Comparison of ENCODE assay signal across 8 cellular contexts in genomic region chr1:45326627-45327591, GRCh38. TPM values are rescaled to one million over a fixed set of nuclear protein-coding genes. Genes with fewer than 3 reads are reported as not detected.
DNase-seq lines count a peak whose midpoint lies in the region; ATAC-seq and TF ChIP-seq lines count a peak whose summit lies in the region.

Gene HPDL, plus strand, starts transcription at chr1:45326895. Its CDS starts 254 bp downstream, at chr1:45327149.

- ATAC-seq in HCT116 (0 out of 2 replicates have a peak, but pooled peaks have one; percentile 18), gastroesophageal sphincter (peak; percentile 78), HG02763 (IDR thresholded peaks at IDR 0.05; ENCODE audit: unreplicated experiment) (no peak)

- no peak for TF ChIP-seq POLR2A in HCT116 (IDR thresholded peaks at IDR 0.05; ENCODE audit: borderline replicate concordance, extremely low read depth, insufficient read depth, insufficient read length)
- TF ChIP-seq POLR2A in gastroesophageal sphincter (IDR thresholded peaks at IDR 0.05), result no peak
- no peak for TF ChIP-seq POLR2A in testis (IDR thresholded peaks at IDR 0.05)

- H4K20me1 ChIP-seq in HCT116 (ENCODE audit: insufficient read depth), result no peaks in the 10 kb centered on the region

- TF ChIP-seq CTCF in HCT116 (IDR thresholded peaks at IDR 0.05 in 2 of 3, conservative IDR thresholded peaks at IDR 0.05 in 1 of 3; ENCODE audit: borderline replicate concordance in 1 of 3, insufficient read depth in 1 of 3, low read depth in 2 of 3, low read length in 2 of 3), result no peak
- no peak for TF ChIP-seq CTCF in gastroesophageal sphincter (IDR thresholded peaks at IDR 0.05)
- TF ChIP-seq CTCF in neutrophil (IDR thresholded peaks at IDR 0.05), result no peak
- no peak for TF ChIP-seq CTCF in testis (IDR thresholded peaks at IDR 0.05)

- H3K36me3 ChIP-seq in HCT116 (ENCODE audit: control insufficient read depth in 1 of 2, insufficient read depth in 2 of 2, low read length in 2 of 2), result peaks cover 0 to 5% of the 10 kb centered on the region in 2 experiments; a peak in 1 of 4 replicates
- H3K36me3 ChIP-seq in gastroesophageal sphincter, result peaks cover 0 to 35% of the 10 kb centered on the region in 2 donors
- peaks cover 16% of the 10 kb centered on the region for H3K36me3 ChIP-seq in neutrophil
- no peaks in the 10 kb centered on the region for H3K36me3 ChIP-seq in testis (ENCODE audit: low read depth, missing control alignments)

- H3K9me3 ChIP-seq in HCT116 (ENCODE audit: control insufficient read depth in 1 of 2, insufficient read depth in 1 of 2, low read depth in 1 of 2, low read length in 2 of 2) (no peaks in the 10 kb centered on the region), gastroesophageal sphincter (no peaks in the 10 kb centered on the region), neutrophil (no peaks in the 10 kb centered on the region), testis (no peaks in the 10 kb centered on the region)

- WGBS in gastroesophageal sphincter (ENCODE audit: low coverage in 1 of 2), 2 donors, result 0% methylated on average over 1 to 3 of the region's 93 CpGs
- 0 to 8% methylated on average over 12 to 89 of the region's 93 CpGs for WGBS in testis, 2 donors

- peaks cover 0 to 7% of the 10 kb centered on the region in 2 experiments; a peak in 2 of 4 replicates for H3K4me1 ChIP-seq in HCT116 (ENCODE audit: control insufficient read depth in 1 of 2, insufficient read depth in 2 of 2, low read length in 2 of 2)
- peaks cover 0 to 24% (median 8%) of the 10 kb centered on the region in 3 donors for H3K4me1 ChIP-seq in gastroesophageal sphincter
- peaks cover 12 to 14% of the 10 kb centered on the region in 2 experiments for H3K4me1 ChIP-seq in neutrophil (ENCODE audit: control insufficient read depth in 1 of 2, insufficient read depth in 1 of 2, low read depth in 1 of 2, low read length in 1 of 2)
- H3K4me1 ChIP-seq in testis, result peaks cover 9% of the 10 kb centered on the region

- BruUV-seq in HCT116 (replicated peaks; lab: Mats Ljungman, UMichigan), result no TSS peak

- H3K27ac ChIP-seq in HCT116 (ENCODE audit: low read depth, low read length) (no peak within 1 kb of the TSS), gastroesophageal sphincter (peak within 1 kb of the TSS in 2 of 4 donors; percentile 24 to 43), neutrophil (no peak within 1 kb of the TSS), testis (no peak within 1 kb of the TSS)

- H3K79me2 ChIP-seq in HCT116 (ENCODE audit: insufficient read depth, low read length), result no peaks in the 10 kb centered on the region

- no peak for TF ChIP-seq RAD21 in HCT116 (IDR thresholded peaks at IDR 0.05; ENCODE audit: low read depth)

- CTCF ChIA-PET in HCT116 (lab: Charles Lee), result no interaction called here

- H3K4me3 ChIP-seq in HCT116 (replicated peaks in 1 of 2; ENCODE audit: low read depth in 1 of 2, low read length in 2 of 2) (no peak within 1 kb of the TSS), gastroesophageal sphincter (peak within 1 kb of the TSS; percentile 10 to 57), neutrophil (ENCODE audit: low read depth in 1 of 2, low read length in 1 of 2) (peak within 1 kb of the TSS; percentile 52 to 58), testis (peak within 1 kb of the TSS; percentile 20 to 55)

- H3K9me2 ChIP-seq in HCT116 (ENCODE audit: insufficient read depth), result no peaks in the 10 kb centered on the region

- intact Hi-C loops in HCT116 (cut with micrococcal nuclease), result no loop called here
- intact Hi-C loops in testis (cut with DNase I; ENCODE audit: low total_unique reads), result no loop called here

- DNase-seq in D341Med (ENCODE audit: low spot score) (peak; percentile 91), HCT116 (ENCODE audit: low read depth, low spot score) (no peak), OCI-M1 (lab: John Stamatoyannopoulos, UW) (peak; percentile 84), activated gamma-delta T cell (lab: John Stamatoyannopoulos, UW) (peak; percentile 28), testis (peak; percentile 73)

- H3K27me3 ChIP-seq in HCT116 (ENCODE audit: insufficient read depth, low read length) (no peaks in the 10 kb centered on the region), gastroesophageal sphincter (no peaks in the 10 kb centered on the region), neutrophil (peaks cover 29% of the 10 kb centered on the region), testis (no peaks in the 10 kb centered on the region)

- H2AFZ ChIP-seq in HCT116 (ENCODE audit: low read depth, low read length, poor library complexity, severe bottlenecking), result no peak within 1 kb of the TSS

- no peak within 1 kb of the TSS for H3K9ac ChIP-seq in HCT116 (ENCODE audit: low read length)

- H3K4me2 ChIP-seq in HCT116 (ENCODE audit: low read length), result no peak within 1 kb of the TSS

- RAD21 ChIA-PET in HCT116 (lab: Charles Lee; ENCODE audit: low non-redundant PET in 1 of 2, low total read pairs in 2 of 2, uncharacterized antibody in 2 of 2, unreplicated experiment in 2 of 2), result no interaction called here

- TF ChIP-seq EP300 in gastroesophageal sphincter (IDR thresholded peaks at IDR 0.05), result no peak

- POLR2A ChIA-PET in HCT116 (lab: Charles Lee), result interaction anchor here (0.6 to 1.3 kb wide), 2 partner anchors 13 to 23 kb away, joined by 3 read pairs; partner anchors contain the start of genes MUTYH and TOE1

TF ChIP-seq in HCT116, 20 proteins besides CTCF, POLR2A, EP300 and RAD21:
- TF ChIP-seq SP1 (IDR thresholded peaks at IDR 0.05; ENCODE audit: low read depth), result no peak
- TF ChIP-seq CBX3 (IDR thresholded peaks at IDR 0.05; ENCODE audit: low read depth), result no peak
- TF ChIP-seq, protein P1, sequence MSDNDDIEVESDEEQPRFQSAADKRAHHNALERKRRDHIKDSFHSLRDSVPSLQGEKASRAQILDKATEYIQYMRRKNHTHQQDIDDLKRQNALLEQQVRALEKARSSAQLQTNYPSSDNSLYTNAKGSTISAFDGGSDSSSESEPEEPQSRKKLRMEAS (IDR thresholded peaks at IDR 0.05), result no peak
- TF ChIP-seq ZFX (IDR thresholded peaks at IDR 0.05), result no peak
- TF ChIP-seq ZNF274 (IDR thresholded peaks at IDR 0.05; ENCODE audit: low read depth, low read length), result no peak
- TF ChIP-seq SRF (IDR thresholded peaks at IDR 0.05; ENCODE audit: low read depth), result no peak
- no peak for TF ChIP-seq JUND (IDR thresholded peaks at IDR 0.05)
- TF ChIP-seq SIN3A (IDR thresholded peaks at IDR 0.05; ENCODE audit: low read depth), result no peak
- no peak for TF ChIP-seq POLR2AphosphoS5 (IDR thresholded peaks at IDR 0.05; ENCODE audit: low read depth, low read length)
- no peak for TF ChIP-seq ELF1 (IDR thresholded peaks at IDR 0.05; ENCODE audit: borderline replicate concordance, low read depth)
- TF ChIP-seq EZH2phosphoT487 (IDR thresholded peaks at IDR 0.05; ENCODE audit: borderline replicate concordance), result no peak
- TF ChIP-seq ZBTB33 (IDR thresholded peaks at IDR 0.05; ENCODE audit: extremely low read depth, insufficient replicate concordance, low read length), result no peak
- TF ChIP-seq, protein P2, sequence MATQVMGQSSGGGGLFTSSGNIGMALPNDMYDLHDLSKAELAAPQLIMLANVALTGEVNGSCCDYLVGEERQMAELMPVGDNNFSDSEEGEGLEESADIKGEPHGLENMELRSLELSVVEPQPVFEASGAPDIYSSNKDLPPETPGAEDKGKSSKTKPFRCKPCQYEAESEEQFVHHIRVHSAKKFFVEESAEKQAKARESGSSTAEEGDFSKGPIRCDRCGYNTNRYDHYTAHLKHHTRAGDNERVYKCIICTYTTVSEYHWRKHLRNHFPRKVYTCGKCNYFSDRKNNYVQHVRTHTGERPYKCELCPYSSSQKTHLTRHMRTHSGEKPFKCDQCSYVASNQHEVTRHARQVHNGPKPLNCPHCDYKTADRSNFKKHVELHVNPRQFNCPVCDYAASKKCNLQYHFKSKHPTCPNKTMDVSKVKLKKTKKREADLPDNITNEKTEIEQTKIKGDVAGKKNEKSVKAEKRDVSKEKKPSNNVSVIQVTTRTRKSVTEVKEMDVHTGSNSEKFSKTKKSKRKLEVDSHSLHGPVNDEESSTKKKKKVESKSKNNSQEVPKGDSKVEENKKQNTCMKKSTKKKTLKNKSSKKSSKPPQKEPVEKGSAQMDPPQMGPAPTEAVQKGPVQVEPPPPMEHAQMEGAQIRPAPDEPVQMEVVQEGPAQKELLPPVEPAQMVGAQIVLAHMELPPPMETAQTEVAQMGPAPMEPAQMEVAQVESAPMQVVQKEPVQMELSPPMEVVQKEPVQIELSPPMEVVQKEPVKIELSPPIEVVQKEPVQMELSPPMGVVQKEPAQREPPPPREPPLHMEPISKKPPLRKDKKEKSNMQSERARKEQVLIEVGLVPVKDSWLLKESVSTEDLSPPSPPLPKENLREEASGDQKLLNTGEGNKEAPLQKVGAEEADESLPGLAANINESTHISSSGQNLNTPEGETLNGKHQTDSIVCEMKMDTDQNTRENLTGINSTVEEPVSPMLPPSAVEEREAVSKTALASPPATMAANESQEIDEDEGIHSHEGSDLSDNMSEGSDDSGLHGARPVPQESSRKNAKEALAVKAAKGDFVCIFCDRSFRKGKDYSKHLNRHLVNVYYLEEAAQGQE (IDR thresholded peaks at IDR 0.05; ENCODE audit: low read depth), result no peak
- TF ChIP-seq EZH2 (IDR thresholded peaks at IDR 0.05), result no peak
- no peak for TF ChIP-seq FOSL1 (IDR thresholded peaks at IDR 0.05; ENCODE audit: low read depth)

RNA-seq across cellular contexts. Expression of gene HPDL, which starts in this region (rescaled TPM):
- not detected for total RNA-seq in HCT116 (2021; ENCODE audit: unreplicated experiment)
- 0.31 and 0.42 TPM in 2 replicates for polyA plus RNA-seq in HCT116 (2012)
- under 1 TPM in 3 of 4 donors, not detected in 1; 0.35 to 0.93 (median 0.40) TPM for total RNA-seq in gastroesophageal sphincter
- 1 to 10 TPM; 1.1 to 1.3 TPM for total RNA-seq in testis
- not detected for polyA plus RNA-seq in testis (ENCODE audit: insufficient read depth, low read depth, low replicate concordance)

Comparison
In these comparisons a context has a peak if more than half of its experiments do, and no peak if none do; other contexts are left out.
1. Peak in ATAC-seq in HCT116; RNA of the gene not detected or under 1 TPM.
2. Peak in ATAC-seq and H3K4me3 ChIP-seq in gastroesophageal sphincter; RNA of the gene not detected or under 1 TPM.
3. H3K4me3 ChIP-seq: peak in neutrophil (2 of 2) and testis (2 of 2); none in HCT116 (0 of 2).